ENCODE assay signal across 16 cellular contexts in the genomic region with DNA sequence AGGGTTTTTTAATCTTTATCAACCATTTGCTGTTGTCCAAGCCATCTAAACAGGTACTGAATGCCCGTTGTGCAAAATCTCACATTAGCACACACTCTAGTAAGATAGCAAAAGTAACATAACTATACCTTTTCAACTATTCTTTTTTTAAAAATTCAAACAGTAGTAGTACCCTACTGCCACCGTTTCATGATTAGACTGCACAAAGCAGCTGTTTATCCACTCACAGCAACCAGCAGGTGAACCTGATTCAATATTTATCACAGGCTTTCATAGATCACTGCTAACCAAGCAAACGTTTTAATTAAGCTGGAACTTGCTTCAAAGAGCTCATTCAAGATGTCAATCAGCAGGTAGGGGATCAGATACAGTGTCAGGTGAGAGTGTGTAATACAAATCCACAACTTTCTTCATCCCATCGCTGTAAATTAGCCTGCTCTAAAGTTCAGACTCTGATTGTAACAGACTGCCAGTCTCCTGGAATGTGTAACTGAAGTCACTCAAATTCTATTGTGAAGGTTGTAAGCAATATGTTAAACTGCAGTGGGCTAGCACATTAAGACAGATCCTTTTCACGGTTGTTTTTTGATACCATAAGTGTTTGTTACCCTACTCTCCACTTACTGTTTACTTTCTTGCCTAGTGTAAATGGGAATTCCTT. TPM values are rescaled to one million over a fixed set of nuclear protein-coding genes. Genes with fewer than 3 reads are reported as not detected.
DNase-seq lines count a peak whose midpoint lies in the region; ATAC-seq and TF ChIP-seq lines count a peak whose summit lies in the region.
"Had no signal": no experiment of that assay in that cellular context is flagged by ENCODE, and none has a peak within 500 bp of the region (broad histone marks: within the 10 kb centered on the region; RNA-seq: fewer than 3 reads in every experiment).

No MANE protein-coding gene starts in this region.

- intact Hi-C loops in mucosa of descending colon (cut with DNase I, micrococcal nuclease) = no loop called here

- H3K27me3 ChIP-seq in hepatocyte = no peaks in the 10 kb centered on the region

- H3K4me1 ChIP-seq in hepatocyte (ENCODE audit: insufficient read depth) = peaks cover 3% of the 10 kb centered on the region
- H3K4me1 ChIP-seq in mucosa of descending colon (ENCODE audit: low read depth) = no peaks in the 10 kb centered on the region
- H3K4me1 ChIP-seq: left ventricle myocardium inferior had no signal

- H3K36me3 ChIP-seq in hepatocyte (replicated peaks; ENCODE audit: insufficient read depth, low read depth) (no peaks in the 10 kb centered on the region), mucosa of descending colon (ENCODE audit: low read depth) (no peaks in the 10 kb centered on the region)
- H3K36me3 ChIP-seq: left ventricle myocardium inferior had no signal

- ATAC-seq in stimulated activated naive CD8-positive, alpha-beta T cell treated with anti-CD3 and anti-CD28 coated beads, Interleukin-15, amount 100 ng/mL, for 72 hours = no peak
- ATAC-seq in mucosa of descending colon = no peak

- 56% methylated on average over 5 of the region's 5 CpGs for WGBS in hepatocyte (ENCODE audit: low lambda C conversion rate, missing lambda C conversion rate)

- H3K4me1 Mint-ChIP-seq in stimulated activated naive CD8-positive, alpha-beta T cell treated with anti-CD3 and anti-CD28 coated beads, Interleukin-15, amount 100 ng/mL, for 72 hours = no peaks in the 10 kb centered on the region
- H3K4me1 Mint-ChIP-seq: natural killer cell had no signal

- H3K27ac ChIP-seq in hepatocyte = no peak overlapping the region
- H3K27ac ChIP-seq: KMS-11, left ventricle myocardium inferior, WERI-Rb-1 had no signal

- no peak overlapping the region for H3K27ac Mint-ChIP-seq in stimulated activated naive CD8-positive, alpha-beta T cell treated with anti-CD3 and anti-CD28 coated beads, Interleukin-15, amount 100 ng/mL, for 72 hours
- H3K27ac Mint-ChIP-seq: activated T-helper 2 cell treated with anti-CD3 and anti-CD28 coated beads, Interferon-gamma antibody, Interleukin-2, Interleukin-4, amounts not matched to agents 10 μg/mL and 5 μg/mL and 100 μg/mL, durations not matched to agents 14 hours and 24 hours and 36 hours had no signal

- H2AFZ ChIP-seq in hepatocyte = peak overlapping the region; percentile 27

- H3K4me3 Mint-ChIP-seq in stimulated activated naive CD8-positive, alpha-beta T cell treated with anti-CD3 and anti-CD28 coated beads, Interleukin-15, amount 100 ng/mL, for 72 hours = no peak overlapping the region
- H3K4me3 Mint-ChIP-seq: natural killer cell had no signal

- TF ChIP-seq EP300 in Ishikawa (IDR thresholded peaks at IDR 0.05; ENCODE audit: borderline replicate concordance) = no peak

- DNase-seq in COLO668 (lab: John Stamatoyannopoulos, UW; ENCODE audit: unreplicated experiment) (peak; percentile 2), NCI-H69 (lab: John Stamatoyannopoulos, UW) (peak; percentile 92), hepatocyte (ENCODE audit: low spot score) (peak; percentile 7), NK-92 (lab: John Stamatoyannopoulos, UW; ENCODE audit: unreplicated experiment) (no peak), mucosa of descending colon (no peak), medulla oblongata (ENCODE audit: extremely low spot score) (no peak)
- no peak for DNase-seq in stimulated activated naive CD8-positive, alpha-beta T cell treated with anti-CD3 and anti-CD28 coated beads, Interleukin-15, amount 100 ng/mL, for 72 hours
- DNase-seq: activated CD8-positive, alpha-beta memory T cell treated with anti-CD3 and anti-CD28 coated beads for 24 hours; cerebellar nuclear complex; left ventricle myocardium inferior; natural killer cell; NCI-H2227 treated with DMSO at 0.1 percent for 48 hours; WERI-Rb-1 had no signal

- no peaks in the 10 kb centered on the region for H3K79me2 ChIP-seq in hepatocyte

- no peak for TF ChIP-seq CTCF in hepatocyte (IDR thresholded peaks at IDR 0.05; ENCODE audit: poor library complexity)
- no peak for TF ChIP-seq CTCF in mucosa of descending colon (IDR thresholded peaks at IDR 0.05)

- H3K9me2 ChIP-seq in hepatocyte (replicated peaks; ENCODE audit: insufficient read depth) = no peaks in the 10 kb centered on the region

- H4K20me1 ChIP-seq in hepatocyte (ENCODE audit: insufficient read depth, poor library complexity, severe bottlenecking) = no peaks in the 10 kb centered on the region

- H3K4me3 ChIP-seq in hepatocyte (no peak overlapping the region), mucosa of descending colon (no peak overlapping the region)
- H3K4me3 ChIP-seq: left ventricle myocardium inferior had no signal

- no peak for TF ChIP-seq RAD21 in Ishikawa (IDR thresholded peaks at IDR 0.05; ENCODE audit: low read depth)

- no peaks in the 10 kb centered on the region for H3K9me3 ChIP-seq in hepatocyte (ENCODE audit: low read depth)
- H3K9me3 ChIP-seq in mucosa of descending colon = no peaks in the 10 kb centered on the region
- H3K9me3 ChIP-seq: left ventricle myocardium inferior had no signal

- H3K27me3 Mint-ChIP-seq in stimulated activated naive CD8-positive, alpha-beta T cell treated with anti-CD3 and anti-CD28 coated beads, Interleukin-15, amount 100 ng/mL, for 72 hours = no peaks in the 10 kb centered on the region

- no peaks in the 10 kb centered on the region for H3K9me3 Mint-ChIP-seq in stimulated activated naive CD8-positive, alpha-beta T cell treated with anti-CD3 and anti-CD28 coated beads, Interleukin-15, amount 100 ng/mL, for 72 hours
- H3K9me3 Mint-ChIP-seq: activated T-helper 2 cell treated with anti-CD3 and anti-CD28 coated beads, Interferon-gamma antibody, Interleukin-2, Interleukin-4, amounts not matched to agents 10 μg/mL and 5 μg/mL and 100 μg/mL, durations not matched to agents 14 hours and 24 hours and 36 hours; natural killer cell had no signal

- H3K4me2 ChIP-seq in hepatocyte = no peak overlapping the region
- H3K4me2 ChIP-seq: KMS-11 had no signal

TF ChIP-seq in Ishikawa, 13 proteins besides CTCF, POLR2A, EP300 and RAD21:
- TF ChIP-seq, protein P1, sequence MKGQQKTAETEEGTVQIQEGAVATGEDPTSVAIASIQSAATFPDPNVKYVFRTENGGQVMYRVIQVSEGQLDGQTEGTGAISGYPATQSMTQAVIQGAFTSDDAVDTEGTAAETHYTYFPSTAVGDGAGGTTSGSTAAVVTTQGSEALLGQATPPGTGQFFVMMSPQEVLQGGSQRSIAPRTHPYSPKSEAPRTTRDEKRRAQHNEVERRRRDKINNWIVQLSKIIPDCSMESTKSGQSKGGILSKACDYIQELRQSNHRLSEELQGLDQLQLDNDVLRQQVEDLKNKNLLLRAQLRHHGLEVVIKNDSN (IDR thresholded peaks at IDR 0.05) = no peak
- peak; percentile 55; the same call in 1 of the 2 replicates for TF ChIP-seq TEAD4 (IDR thresholded peaks at IDR 0.05)

RNA-seq across cellular contexts. Expression of a gene that starts 47.3 kb away (rescaled TPM):
- total RNA-seq in hepatocyte = 4.0 and 7.5 TPM in 2 replicates
- 0.50 and 1.8 TPM in 2 replicates for polyA plus RNA-seq in hepatocyte
- total RNA-seq in mucosa of descending colon = 1 to 10 TPM in 2 of 3 donors, under 1 TPM in 1; 0.89 to 7.4 (median 3.2) TPM

Comparison
In these comparisons a context has a peak if more than half of its experiments do, and no peak if none do; other contexts are left out.
1. DNase-seq: peak in COLO668 (single experiment), NCI-H69 (single experiment) and hepatocyte (single experiment); none in NK-92 (single experiment), stimulated activated naive CD8-positive, alpha-beta T cell treated with anti-CD3 and anti-CD28 coated beads, Interleukin-15, amount 100 ng/mL, for 72 hours (0 of 2), mucosa of descending colon (0 of 3) and medulla oblongata (single experiment).